In the genomic region with DNA sequence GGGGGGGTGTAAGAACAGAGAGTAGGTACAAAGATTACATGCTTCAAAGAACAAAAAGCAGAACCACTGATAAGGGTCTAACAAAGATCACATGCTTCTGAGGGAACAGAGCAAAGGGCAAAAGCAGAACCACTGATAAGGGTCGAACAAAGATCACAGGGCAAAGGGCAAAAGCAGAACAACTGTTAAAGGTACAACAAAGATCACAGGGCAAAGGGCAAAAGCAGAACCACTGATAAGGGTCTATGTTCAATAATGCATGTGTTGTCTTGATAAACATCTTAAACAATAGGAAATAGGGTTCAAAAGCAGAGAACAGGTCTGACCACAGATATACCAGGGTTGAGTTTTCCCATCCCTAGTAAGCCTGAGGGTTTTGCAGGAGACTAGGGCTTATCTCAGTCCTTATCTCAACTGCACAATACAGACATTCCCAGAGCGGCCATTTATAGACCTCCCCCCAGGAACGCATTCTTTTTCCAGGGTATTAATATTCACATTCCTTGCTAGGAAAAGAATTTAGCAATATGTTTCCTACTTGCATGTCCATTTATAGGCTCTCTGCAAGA, we compare ENCODE assay signal across 35 cellular contexts.
"Had no signal": no experiment of that assay in that cellular context is flagged by ENCODE, and none has a peak within 500 bp of the region (broad histone marks: within the 10 kb centered on the region; RNA-seq: fewer than 3 reads in every experiment).

No MANE protein-coding gene starts in this region.

- H3K4me1 ChIP-seq: adrenal gland, esophagus squamous epithelium, gastroesophageal sphincter, heart right ventricle had no signal

- H3K27me3 Mint-ChIP-seq: activated B cell treated with CpG ODN at 0.5 μM for 24 hours; activated CD4-positive, alpha-beta memory T cell treated with anti-CD3 and anti-CD28 coated beads for 36 hours; activated CD4-positive, alpha-beta T cell treated with anti-CD3 and anti-CD28 coated beads, Interleukin-2, amount 10 ng/mL, durations not matched to agents 24 days and 14 days; activated CD8-positive, alpha-beta memory T cell treated with anti-CD3 and anti-CD28 coated beads, Interleukin-2, amount 10 ng/mL, durations not matched to agents 7 days and 5 days; activated naive CD4-positive, alpha-beta T cell treated with anti-CD3 and anti-CD28 coated beads, Interleukin-2, amount 50 U/mL, for 24 hours; activated naive CD8-positive, alpha-beta T cell treated with anti-CD3 and anti-CD28 coated beads for 36 hours; activated naive CD8-positive, alpha-beta T cell treated with anti-CD3 and anti-CD28 coated beads, Interleukin-2, amount 50 U/mL, for 24 hours; central memory CD8-positive, alpha-beta T cell; effector memory CD8-positive, alpha-beta T cell; T-helper 17 cell had no signal

- H3K27ac Mint-ChIP-seq: activated B cell treated with CpG ODN at 0.5 μM for 24 hours; activated CD4-positive, alpha-beta memory T cell treated with anti-CD3 and anti-CD28 coated beads for 36 hours; activated CD4-positive, alpha-beta T cell treated with anti-CD3 and anti-CD28 coated beads, Interleukin-2, amount 10 ng/mL, durations not matched to agents 24 days and 14 days; activated CD8-positive, alpha-beta memory T cell treated with anti-CD3 and anti-CD28 coated beads, Interleukin-2, amount 10 ng/mL, durations not matched to agents 7 days and 5 days; activated CD8-positive, alpha-beta T cell treated with anti-CD3 and anti-CD28 coated beads, Interleukin-2, amount 10 ng/mL, durations not matched to agents 7 days and 5 days; activated naive CD4-positive, alpha-beta T cell treated with anti-CD3 and anti-CD28 coated beads for 36 hours; activated naive CD4-positive, alpha-beta T cell treated with anti-CD3 and anti-CD28 coated beads, Interleukin-2, amount 50 U/mL, for 24 hours; activated naive CD8-positive, alpha-beta T cell treated with anti-CD3 and anti-CD28 coated beads for 36 hours; activated naive CD8-positive, alpha-beta T cell treated with anti-CD3 and anti-CD28 coated beads, Interleukin-2, amount 50 U/mL, for 24 hours; activated T-helper 1 cell treated with anti-CD3 and anti-CD28 coated beads, Interleukin-12 subunit alpha, Interleukin-12 subunit beta, Interleukin-2, Interleukin-4 antibody, amounts not matched to agents 30 ng/mL and 10 ng/mL and 1 ng/mL, durations not matched to agents 14 hours and 24 hours and 36 hours; activated T-helper 2 cell treated with anti-CD3 and anti-CD28 coated beads, Interferon-gamma antibody, Interleukin-2, Interleukin-4, amounts not matched to agents 10 μg/mL and 5 μg/mL and 100 μg/mL, durations not matched to agents 14 hours and 24 hours and 36 hours; effector memory CD8-positive, alpha-beta T cell; T-helper 17 cell; T-helper 2 cell treated with Interferon-gamma antibody and Interleukin-4, amounts not matched to agents 5 μg/mL and 100 μg/mL, for 36 hours had no signal

- H3K4me1 Mint-ChIP-seq: activated B cell treated with CpG ODN at 0.5 μM for 24 hours; activated CD4-positive, alpha-beta T cell treated with anti-CD3 and anti-CD28 coated beads, Interleukin-2, amount 10 ng/mL, durations not matched to agents 24 days and 14 days; activated CD8-positive, alpha-beta memory T cell treated with anti-CD3 and anti-CD28 coated beads, Interleukin-2, amount 10 ng/mL, durations not matched to agents 7 days and 5 days; activated naive CD4-positive, alpha-beta T cell treated with anti-CD3 and anti-CD28 coated beads, Interleukin-2, amount 50 U/mL, for 24 hours; activated naive CD8-positive, alpha-beta T cell treated with anti-CD3 and anti-CD28 coated beads for 36 hours; activated naive CD8-positive, alpha-beta T cell treated with anti-CD3 and anti-CD28 coated beads, Interleukin-2, amount 50 U/mL, for 24 hours; central memory CD8-positive, alpha-beta T cell; T-helper 17 cell had no signal

- H3K27me3 ChIP-seq: adrenal gland, brain microvascular endothelial cell, esophagus squamous epithelium, gastroesophageal sphincter, heart right ventricle had no signal

- H3K36me3 ChIP-seq: adrenal gland, brain microvascular endothelial cell, esophagus squamous epithelium, gastroesophageal sphincter, WERI-Rb-1 had no signal

- DNase-seq: activated B cell treated with CpG ODN at 0.5 μM for 24 hours; activated CD4-positive, alpha-beta memory T cell treated with anti-CD3 and anti-CD28 coated beads for 36 hours; activated CD4-positive, alpha-beta T cell treated with anti-CD3 and anti-CD28 coated beads, Interleukin-2, amount 10 ng/mL, durations not matched to agents 24 days and 14 days; activated CD8-positive, alpha-beta memory T cell treated with anti-CD3 and anti-CD28 coated beads, Interleukin-2, amount 10 ng/mL, durations not matched to agents 7 days and 5 days; activated CD8-positive, alpha-beta memory T cell treated with anti-CD3 and anti-CD28 coated beads, Interleukin-2, amount 50 U/mL, for 4 hours; activated CD8-positive, alpha-beta T cell treated with anti-CD3 and anti-CD28 coated beads, Interleukin-2, amount 10 ng/mL, durations not matched to agents 7 days and 5 days; activated effector memory CD4-positive, alpha-beta T cell treated with anti-CD3 and anti-CD28 coated beads, Interleukin-2, amount 50 U/mL, for 16 hours; activated naive CD4-positive, alpha-beta T cell treated with anti-CD3 and anti-CD28 coated beads for 36 hours; activated naive CD8-positive, alpha-beta T cell treated with anti-CD3 and anti-CD28 coated beads for 36 hours; activated naive CD8-positive, alpha-beta T cell treated with anti-CD3 and anti-CD28 coated beads, Interleukin-2, amount 50 U/mL, for 24 hours; activated T-cell treated with anti-CD3 and anti-CD28 coated beads, Interleukin-2, amount 50 U/mL, for 1 hour; activated T-cell treated with anti-CD3 and anti-CD28 coated beads, Interleukin-2, amount 50 U/mL, for 48 hours; adrenal gland; amygdala; aorta; brain microvascular endothelial cell; cortex of kidney; dermis blood vessel endothelial cell; effector CD4-positive, alpha-beta T cell; effector memory CD8-positive, alpha-beta T cell; esophagus squamous epithelium; foreskin melanocyte; heart right ventricle; T-helper 1 cell; T-helper 17 cell; T1000; WERI-Rb-1 had no signal

- H3K9me3 ChIP-seq: adrenal gland had no signal

- H3K36me3 Mint-ChIP-seq: activated CD4-positive, alpha-beta memory T cell treated with anti-CD3 and anti-CD28 coated beads for 36 hours; activated CD8-positive, alpha-beta memory T cell treated with anti-CD3 and anti-CD28 coated beads, Interleukin-2, amount 10 ng/mL, durations not matched to agents 7 days and 5 days; activated naive CD4-positive, alpha-beta T cell treated with anti-CD3 and anti-CD28 coated beads, Interleukin-2, amount 50 U/mL, for 24 hours; activated naive CD8-positive, alpha-beta T cell treated with anti-CD3 and anti-CD28 coated beads for 36 hours had no signal

- H3K27ac ChIP-seq: adrenal gland, brain microvascular endothelial cell, epithelial cell of prostate, esophagus squamous epithelium, gastroesophageal sphincter, heart right ventricle, WERI-Rb-1 had no signal

- ATAC-seq: activated CD4-positive, CD25-positive, alpha-beta regulatory T cell treated with anti-CD3 and anti-CD28 coated beads, Interleukin-2, amount 50 U/mL, for 24 hours; activated CD8-positive, alpha-beta memory T cell treated with anti-CD3 and anti-CD28 coated beads, Interleukin-2, amount 10 ng/mL, durations not matched to agents 7 days and 5 days; activated CD8-positive, alpha-beta T cell treated with anti-CD3 and anti-CD28 coated beads, Interleukin-2, amount 10 ng/mL, durations not matched to agents 7 days and 5 days; activated naive CD8-positive, alpha-beta T cell treated with anti-CD3 and anti-CD28 coated beads, Interleukin-2, amount 50 U/mL, for 24 hours; effector memory CD8-positive, alpha-beta T cell; gastroesophageal sphincter; heart right ventricle; T-helper 17 cell had no signal

- H3K4me3 ChIP-seq: adrenal gland, esophagus squamous epithelium, gastroesophageal sphincter, heart right ventricle had no signal

- H3K4me3 Mint-ChIP-seq: activated B cell treated with CpG ODN at 0.5 μM for 24 hours; activated CD4-positive, alpha-beta memory T cell treated with anti-CD3 and anti-CD28 coated beads for 36 hours; activated CD4-positive, alpha-beta T cell treated with anti-CD3 and anti-CD28 coated beads, Interleukin-2, amount 10 ng/mL, durations not matched to agents 24 days and 14 days; activated CD8-positive, alpha-beta memory T cell treated with anti-CD3 and anti-CD28 coated beads, Interleukin-2, amount 10 ng/mL, durations not matched to agents 7 days and 5 days; activated CD8-positive, alpha-beta T cell treated with anti-CD3 and anti-CD28 coated beads, Interleukin-2, amount 10 ng/mL, durations not matched to agents 7 days and 5 days; activated naive CD4-positive, alpha-beta T cell treated with anti-CD3 and anti-CD28 coated beads for 36 hours; activated naive CD4-positive, alpha-beta T cell treated with anti-CD3 and anti-CD28 coated beads, Interleukin-2, amount 50 U/mL, for 24 hours; activated naive CD8-positive, alpha-beta T cell treated with anti-CD3 and anti-CD28 coated beads for 36 hours; activated naive CD8-positive, alpha-beta T cell treated with anti-CD3 and anti-CD28 coated beads, Interleukin-2, amount 50 U/mL, for 24 hours; activated T-helper 1 cell treated with anti-CD3 and anti-CD28 coated beads, Interleukin-12 subunit alpha, Interleukin-12 subunit beta, Interleukin-2, Interleukin-4 antibody, amounts not matched to agents 30 ng/mL and 10 ng/mL and 1 ng/mL, durations not matched to agents 14 hours and 24 hours and 36 hours; central memory CD8-positive, alpha-beta T cell; effector memory CD8-positive, alpha-beta T cell; T-helper 17 cell; T-helper 2 cell treated with Interferon-gamma antibody and Interleukin-4, amounts not matched to agents 5 μg/mL and 100 μg/mL, for 36 hours had no signal
